In genomic region chr1:110581637-110582036, GRCh38 we compare ENCODE assay signal across 19 cellular contexts. TPM values are rescaled to one million over a fixed set of nuclear protein-coding genes. Genes with fewer than 3 reads are reported as not detected.
A peak's percentile ranks its signal among the peaks of the same experiment; 100 is the strongest.
DNase-seq lines count a peak whose midpoint lies in the region; TF ChIP-seq lines count a peak whose summit lies in the region.
"Had no signal": no experiment of that assay in that cellular context is flagged by ENCODE, and none has a peak within 500 bp of the region (broad histone marks: within the 10 kb centered on the region; RNA-seq: fewer than 3 reads in every experiment).

No MANE protein-coding gene starts in this region.

- H3K27ac Mint-ChIP-seq in brain = peak overlapping the region; percentile 59 to 98 (median 92)
- H3K27ac Mint-ChIP-seq: naive B cell had no signal

- CTCF ChIA-PET in HEK293T (lab: Yijun Ruan, JAX) = interaction anchor here (1.1 kb wide), 1 partner anchor 26 kb away, joined by 3 read pairs; no protein-coding TSS in a partner anchor

- peaks cover 25% of the 10 kb centered on the region for H3K4me1 Mint-ChIP-seq in brain
- H3K4me1 Mint-ChIP-seq: naive B cell had no signal

- POLR2A ChIA-PET in HEK293T (lab: Yijun Ruan, JAX) = no interaction called here

- H3K4me3 Mint-ChIP-seq in brain = peak overlapping the region in 3 of 5 experiments; percentile 7 to 67 (median 65)
- H3K4me3 Mint-ChIP-seq: naive B cell had no signal

- peaks cover 4% of the 10 kb centered on the region for H3K27me3 Mint-ChIP-seq in brain

- H3K36me3 ChIP-seq in MM.1S (replicated peaks; ENCODE audit: insufficient read depth, low read length) = no peaks in the 10 kb centered on the region
- H3K36me3 ChIP-seq: adrenal gland, cardiac muscle cell, sigmoid colon had no signal

- no peak overlapping the region for H2AFZ ChIP-seq in MM.1S (ENCODE audit: low read length)
- H2AFZ ChIP-seq: parathyroid adenoma had no signal

- H3K27ac ChIP-seq in MM.1S (ENCODE audit: low read length) = no peak overlapping the region
- H3K27ac ChIP-seq: adrenal gland, C4-2B, cardiac muscle cell, parathyroid adenoma had no signal

- TF ChIP-seq CTCF in brain (conservative IDR thresholded peaks at IDR 0.05) (no peak), MM.1S (IDR thresholded peaks at IDR 0.05; ENCODE audit: low read length) (no peak)

- peaks cover 0 to 12% (median 5%) of the 10 kb centered on the region in 5 experiments for H3K9me3 Mint-ChIP-seq in brain

- H4K20me1 ChIP-seq in MM.1S (ENCODE audit: insufficient read depth, low read length) = no peaks in the 10 kb centered on the region

- no peaks in the 10 kb centered on the region for H3K9me3 ChIP-seq in MM.1S (replicated peaks; ENCODE audit: insufficient read depth, low read length)
- H3K9me3 ChIP-seq: adrenal gland, sigmoid colon had no signal

- H3K9me2 ChIP-seq in MM.1S (replicated peaks; ENCODE audit: insufficient read depth, low read length) = no peaks in the 10 kb centered on the region

- H3K36me3 Mint-ChIP-seq in brain = no peaks in the 10 kb centered on the region
- H3K36me3 Mint-ChIP-seq: naive B cell had no signal

- no peak overlapping the region for H3K4me3 ChIP-seq in MM.1S (ENCODE audit: low read length)
- H3K4me3 ChIP-seq: adrenal gland, cardiac muscle cell, sigmoid colon had no signal

- no peaks in the 10 kb centered on the region for H3K27me3 ChIP-seq in MM.1S (replicated peaks; ENCODE audit: insufficient read depth, low read length)
- H3K27me3 ChIP-seq: adrenal gland, sigmoid colon had no signal

- H3K79me2 ChIP-seq in MM.1S (ENCODE audit: low read length) = no peaks in the 10 kb centered on the region
- H3K79me2 ChIP-seq: parathyroid adenoma had no signal

- H3K9ac ChIP-seq in MM.1S (ENCODE audit: low read length) = no peak overlapping the region
- H3K9ac ChIP-seq: parathyroid adenoma had no signal

- DNase-seq in HEK293T (ENCODE audit: extremely low spot score) (no peak), inferior parietal cortex (ENCODE audit: extremely low spot score) (peak; percentile 57), pons (ENCODE audit: low spot score) (peak; percentile 88), NCI-H82 treated with DMSO at 0.1 percent for 48 hours (lab: John Stamatoyannopoulos, UW; ENCODE audit: unreplicated experiment) (no peak), MM.1S (no peak), NCI-H345 (lab: John Stamatoyannopoulos, UW) (no peak)
- no peak for DNase-seq in central memory CD4-positive, alpha-beta T cell
- DNase-seq: activated CD4-positive, alpha-beta T cell treated with anti-CD3 and anti-CD28 coated beads for 1 hour; activated T-cell treated with anti-CD3 and anti-CD28 coated beads, Interleukin-2, amount 50 U/mL, for 1 hour; kidney; naive B cell; NCI-H748 treated with DMSO at 0.1 percent for 48 hours; SHP77 treated with DMSO at 0.1 percent for 48 hours; sigmoid colon had no signal

- no peaks in the 10 kb centered on the region for H3F3A ChIP-seq in MM.1S (ENCODE audit: insufficient read depth, low read length)

- H3K4me2 ChIP-seq in MM.1S (ENCODE audit: low read depth, low read length) = no peak overlapping the region

- H3K4me1 ChIP-seq in MM.1S (ENCODE audit: low read length) = no peaks in the 10 kb centered on the region
- H3K4me1 ChIP-seq: adrenal gland, parathyroid adenoma had no signal

TF ChIP-seq in HEK293T, 16 proteins besides CTCF, POLR2A, EP300 and RAD21:
- TF ChIP-seq PKNOX1 (IDR thresholded peaks at IDR 0.05) (peak; percentile 77), FOXA1 (IDR thresholded peaks at IDR 0.05) (no peak)

RNA-seq across cellular contexts. Expression of gene KCNA2, which starts 24.5 kb away (rescaled TPM):
- polyA plus RNA-seq in brain (ENCODE audit: insufficient read depth, low read depth, low replicate concordance) = 4.9 TPM

Comparison
In these comparisons a context has a peak if more than half of its experiments do, and no peak if none do; other contexts are left out.
1. DNase-seq: peak in inferior parietal cortex (single experiment) and pons (single experiment); none in HEK293T (single experiment), NCI-H82 treated with DMSO at 0.1 percent for 48 hours (single experiment), central memory CD4-positive, alpha-beta T cell (single experiment), MM.1S (single experiment) and NCI-H345 (single experiment).